34 cellular contexts compared by ENCODE assay signal in genomic region chr9:75432888-75433287, GRCh38.
DNase-seq lines count a peak whose midpoint lies in the region; ATAC-seq, FAIRE-seq and TF ChIP-seq lines count a peak whose summit lies in the region.
"Had no signal": no experiment of that assay in that cellular context is flagged by ENCODE, and none has a peak within 500 bp of the region (broad histone marks: within the 10 kb centered on the region; RNA-seq: fewer than 3 reads in every experiment).

No MANE protein-coding gene starts in this region.

- no peak overlapping the region for H3K27ac Mint-ChIP-seq in activated naive CD8-positive, alpha-beta T cell treated with anti-CD3 and anti-CD28 coated beads for 36 hours
- H3K27ac Mint-ChIP-seq: activated CD4-positive, alpha-beta memory T cell treated with anti-CD3 and anti-CD28 coated beads for 36 hours; brain; mesothelial cell of epicardium; naive B cell; T-helper 2 cell treated with Interferon-gamma antibody and Interleukin-4, amounts not matched to agents 5 μg/mL and 100 μg/mL, for 36 hours had no signal

- H3K9ac ChIP-seq in liver (ENCODE audit: low read depth in 1 of 2, low read length in 2 of 2) (no peak overlapping the region), HepG2 (ENCODE audit: insufficient read depth, low read depth, low read length) (no peak overlapping the region)

- FAIRE-seq in HepG2 (lab: Jason Lieb, UNC): no peak
- FAIRE-seq: GM12892, small intestine had no signal

- H3K4me2 ChIP-seq in HepG2 (ENCODE audit: low read depth, low read length): no peak overlapping the region
- H3K4me2 ChIP-seq: PC-9 had no signal

- H3K4me1 Mint-ChIP-seq in activated naive CD8-positive, alpha-beta T cell treated with anti-CD3 and anti-CD28 coated beads for 36 hours: no peaks in the 10 kb centered on the region
- H3K4me1 Mint-ChIP-seq: brain, naive B cell had no signal

- BruUV-seq in HepG2 (replicated peaks; lab: Mats Ljungman, UMichigan): no TSS peak

- no peak overlapping the region for H3K4me3 Mint-ChIP-seq in activated naive CD8-positive, alpha-beta T cell treated with anti-CD3 and anti-CD28 coated beads for 36 hours
- H3K4me3 Mint-ChIP-seq: activated CD4-positive, alpha-beta memory T cell treated with anti-CD3 and anti-CD28 coated beads for 36 hours; brain; mesothelial cell of epicardium; naive B cell; T-helper 2 cell treated with Interferon-gamma antibody and Interleukin-4, amounts not matched to agents 5 μg/mL and 100 μg/mL, for 36 hours had no signal

- no peaks in the 10 kb centered on the region for H3K27me3 ChIP-seq in liver (ENCODE audit: control insufficient read depth in 4 of 4, insufficient read depth in 4 of 4, low read length in 3 of 4)
- no peaks in the 10 kb centered on the region for H3K27me3 ChIP-seq in HepG2 (ENCODE audit: control insufficient read depth in 1 of 2, insufficient read depth in 2 of 2, low read length in 2 of 2)
- H3K27me3 ChIP-seq in lung (ENCODE audit: control insufficient read depth, insufficient read depth): no peaks in the 10 kb centered on the region
- no peaks in the 10 kb centered on the region for H3K27me3 ChIP-seq in testis
- H3K27me3 ChIP-seq: adrenal gland had no signal

- H3K9me3 ChIP-seq in liver (ENCODE audit: control insufficient read depth in 4 of 4, low read length in 3 of 4) (no peaks in the 10 kb centered on the region), HepG2 (ENCODE audit: low read length) (no peaks in the 10 kb centered on the region), lung (ENCODE audit: control insufficient read depth in 2 of 2, insufficient read depth in 1 of 2, low read length in 1 of 2) (no peaks in the 10 kb centered on the region), testis (no peaks in the 10 kb centered on the region), mucosa of descending colon (no peaks in the 10 kb centered on the region)
- H3K9me3 ChIP-seq: adrenal gland, Caco-2, thoracic aorta had no signal

- no peaks in the 10 kb centered on the region for H3K36me3 Mint-ChIP-seq in activated naive CD8-positive, alpha-beta T cell treated with anti-CD3 and anti-CD28 coated beads for 36 hours
- H3K36me3 Mint-ChIP-seq: activated CD4-positive, alpha-beta memory T cell treated with anti-CD3 and anti-CD28 coated beads for 36 hours; brain; mesothelial cell of epicardium; naive B cell had no signal

- H3K27ac ChIP-seq in liver (ENCODE audit: low read depth in 1 of 2, low read length in 2 of 2) (no peak overlapping the region), HepG2 (ENCODE audit: extremely low read length, insufficient read depth, low read length) (no peak overlapping the region), lung (ENCODE audit: low read depth in 1 of 2, low read length in 1 of 2) (no peak overlapping the region), testis (peak overlapping the region; percentile 32 to 85)
- H3K27ac ChIP-seq: C4-2B, PC-9 had no signal

- no peak for ATAC-seq in HepG2
- peak; percentile 15 for ATAC-seq in lung (ENCODE audit: insufficient read depth, low FRiP score)
- no peak for ATAC-seq in mucosa of descending colon
- ATAC-seq: stimulated activated naive CD8-positive, alpha-beta T cell treated with anti-CD3 and anti-CD28 coated beads, Interleukin-15, Interleukin-2, amounts not matched to agents 100 U/mL and 50 U/mL, for 24 hours had no signal

- CTCF ChIA-PET in HepG2 (lab: Yijun Ruan, JAX; ENCODE audit: low intra/inter-chr PET ratio, low total read pairs): no interaction called here

- in situ Hi-C loops in HepG2 (cut with HindIII; ENCODE audit: extremely low pct_ligation_motif_present, low pct_unique_long_range_greater_than_20kb): no loop called here

- POLR2A ChIA-PET in HepG2 (lab: Yijun Ruan, JAX): no interaction called here

- intact Hi-C loops in HepG2 (cut with micrococcal nuclease; ENCODE audit: unreplicated experiment): no loop called here
- intact Hi-C loops in testis (cut with DNase I; ENCODE audit: low total_unique reads): no loop called here
- intact Hi-C loops in mucosa of descending colon (cut with DNase I, micrococcal nuclease): no loop called here

- no peaks in the 10 kb centered on the region for H3K79me2 ChIP-seq in HepG2 (ENCODE audit: insufficient read depth, low read length)

- TF ChIP-seq POLR2A in HepG2 (IDR thresholded peaks at IDR 0.05; ENCODE audit: insufficient read depth in 1 of 2, low read depth in 2 of 2, low read length in 2 of 2): no peak
- TF ChIP-seq POLR2A in testis (IDR thresholded peaks at IDR 0.05): no peak

- peaks cover 21% of the 10 kb centered on the region for H3K27me3 Mint-ChIP-seq in activated naive CD8-positive, alpha-beta T cell treated with anti-CD3 and anti-CD28 coated beads for 36 hours

- H3K4me3 ChIP-seq in liver (ENCODE audit: low read depth in 1 of 3, low read length in 3 of 3) (no peak overlapping the region), HepG2 (replicated peaks in 1 of 3; ENCODE audit: insufficient read depth in 1 of 3, low read depth in 2 of 3, low read length in 3 of 3) (no peak overlapping the region), lung (no peak overlapping the region), testis (no peak overlapping the region), mucosa of descending colon (no peak overlapping the region)
- H3K4me3 ChIP-seq: adrenal gland, dorsolateral prefrontal cortex, PC-9, thoracic aorta had no signal

- H3K9me3 Mint-ChIP-seq in activated naive CD8-positive, alpha-beta T cell treated with anti-CD3 and anti-CD28 coated beads for 36 hours: no peaks in the 10 kb centered on the region
- H3K9me3 Mint-ChIP-seq: activated CD4-positive, alpha-beta memory T cell treated with anti-CD3 and anti-CD28 coated beads for 36 hours; mesothelial cell of epicardium; naive B cell; T-helper 2 cell treated with Interferon-gamma antibody and Interleukin-4, amounts not matched to agents 5 μg/mL and 100 μg/mL, for 36 hours had no signal

- TF ChIP-seq EP300 in HepG2 (IDR thresholded peaks at IDR 0.05; ENCODE audit: low read depth in 2 of 2, low read length in 2 of 2): no peak
- TF ChIP-seq EP300 in HepG2 (CRISPR knock-in tag; IDR thresholded peaks at IDR 0.05; ENCODE audit: borderline replicate concordance): no peak

- no peak for DNase-seq in HepG2 (ENCODE audit: low spot score)
- DNase-seq in lung (ENCODE audit: low spot score): no peak
- DNase-seq in testis: no peak
- no peak for DNase-seq in activated CD4-positive, alpha-beta T cell treated with anti-CD3 and anti-CD28 coated beads for 48 hours
- no peak for DNase-seq in DMS79 (lab: John Stamatoyannopoulos, UW)
- no peak for DNase-seq in activated naive CD8-positive, alpha-beta T cell treated with anti-CD3 and anti-CD28 coated beads for 36 hours
- no peak for DNase-seq in mucosa of descending colon
- DNase-seq: 8988T; activated CD4-positive, alpha-beta memory T cell treated with anti-CD3 and anti-CD28 coated beads for 36 hours; activated CD4-positive, CD25-positive, alpha-beta regulatory T cell treated with anti-CD3 and anti-CD28 coated beads, Interleukin-2, amount 50 U/mL, for 72 hours; activated naive CD4-positive, alpha-beta T cell; Caco-2; cerebellar nuclear complex; DMS53; dorsolateral prefrontal cortex; HCEC 1CT; Kasumi-1; naive B cell; NCI-H1417 treated with DMSO at 0.1 percent for 48 hours; NCI-H2081 treated with DMSO at 0.1 percent for 48 hours; NCI-H226; NCI-H526 treated with DMSO at 0.1 percent for 48 hours; PC-9; SHP77; small intestine; stimulated activated naive CD8-positive, alpha-beta T cell treated with anti-CD3 and anti-CD28 coated beads, Interleukin-15, Interleukin-2, amounts not matched to agents 100 U/mL and 50 U/mL, for 24 hours had no signal

- H4K20me1 ChIP-seq in HepG2 (ENCODE audit: insufficient read depth, low read length): no peaks in the 10 kb centered on the region

- no peak overlapping the region for H2AFZ ChIP-seq in HepG2 (ENCODE audit: low read length)
- H2AFZ ChIP-seq: PC-9 had no signal

- H3K36me3 ChIP-seq in liver (ENCODE audit: control insufficient read depth in 4 of 4, insufficient read depth in 3 of 4, low read depth in 1 of 4, low read length in 3 of 4) (no peaks in the 10 kb centered on the region), HepG2 (replicated peaks in 1 of 2; ENCODE audit: control insufficient read depth in 1 of 2, insufficient read depth in 2 of 2, low read length in 2 of 2) (no peaks in the 10 kb centered on the region), lung (ENCODE audit: control insufficient read depth in 2 of 2, insufficient read depth in 2 of 2, low read length in 2 of 2) (no peaks in the 10 kb centered on the region), testis (ENCODE audit: low read depth, missing control alignments) (no peaks in the 10 kb centered on the region), mucosa of descending colon (ENCODE audit: low read depth) (no peaks in the 10 kb centered on the region)
- H3K36me3 ChIP-seq: adrenal gland, thoracic aorta had no signal

- TF ChIP-seq RAD21 in liver (IDR thresholded peaks at IDR 0.05) (no peak), HepG2 (CRISPR knock-in tag; IDR thresholded peaks at IDR 0.05) (no peak)

- H3K4me1 ChIP-seq in liver (ENCODE audit: control insufficient read depth in 4 of 4, insufficient read depth in 4 of 4, low read length in 3 of 4) (no peaks in the 10 kb centered on the region), HepG2 (ENCODE audit: insufficient read depth, low read length) (no peaks in the 10 kb centered on the region), lung (ENCODE audit: control insufficient read depth in 2 of 2, insufficient read depth in 2 of 2, low read length in 2 of 2) (peaks cover 0 to 5% of the 10 kb centered on the region in 2 donors), testis (peaks cover 32% of the 10 kb centered on the region), mucosa of descending colon (ENCODE audit: low read depth) (no peaks in the 10 kb centered on the region)
- H3K4me1 ChIP-seq: Caco-2 had no signal

- TF ChIP-seq CTCF in liver (IDR thresholded peaks at IDR 0.05; ENCODE audit: low read depth, low read length, missing input control) (no peak), HepG2 (CRISPR knock-in tag; IDR thresholded peaks at IDR 0.05) (no peak), lung (IDR thresholded peaks at IDR 0.05; ENCODE audit: control extremely low read depth, extremely low read depth) (no peak), testis (IDR thresholded peaks at IDR 0.05) (no peak), mucosa of descending colon (IDR thresholded peaks at IDR 0.05) (no peak)

TF ChIP-seq in HepG2, 621 proteins besides CTCF, POLR2A, EP300 and RAD21:
- TF ChIP-seq ARNTL (CRISPR knock-in tag; IDR thresholded peaks at IDR 0.05) (no peak), ZNF160 (CRISPR knock-in tag; IDR thresholded peaks at IDR 0.05) (no peak), ZNF644 (CRISPR knock-in tag; IDR thresholded peaks at IDR 0.05; ENCODE audit: low read depth) (no peak), NR0B2 (CRISPR knock-in tag; IDR thresholded peaks at IDR 0.05) (no peak), ZNF576 (CRISPR knock-in tag; IDR thresholded peaks at IDR 0.05) (no peak)

Comparison
In these comparisons a context has a peak if more than half of its experiments do, and no peak if none do; other contexts are left out.
1. H3K27ac ChIP-seq: peak in testis (2 of 2); none in liver (0 of 2), HepG2 (single experiment) and lung (0 of 2).